21 cellular contexts compared by ENCODE assay signal in genomic region chr5:173659423-173659822, GRCh38. TPM values are rescaled to one million over a fixed set of nuclear protein-coding genes. Genes with fewer than 3 reads are reported as not detected.
A peak's percentile ranks its signal among the peaks of the same experiment; 100 is the strongest.
DNase-seq lines count a peak whose midpoint lies in the region; ATAC-seq, FAIRE-seq and TF ChIP-seq lines count a peak whose summit lies in the region.
"Had no signal": no experiment of that assay in that cellular context is flagged by ENCODE, and none has a peak within 500 bp of the region (broad histone marks: within the 10 kb centered on the region; RNA-seq: fewer than 3 reads in every experiment).

No MANE protein-coding gene starts in this region.

- no peak overlapping the region for H4K8ac ChIP-seq in H1 (ENCODE audit: extremely low read depth, insufficient read depth, low read length)

- FAIRE-seq in H1 (lab: Jason Lieb, UNC), result no peak
- FAIRE-seq: D721Med, G401.6, GM12891, HTR-8/SVneo had no signal

- H3K9me3 ChIP-seq in SK-N-SH (no peaks in the 10 kb centered on the region), H1 (ENCODE audit: insufficient read depth in 2 of 2, low read depth in 1 of 2, low read length in 1 of 2) (peaks cover 2 to 7% of the 10 kb centered on the region in 2 experiments; a peak in 3 of 4 replicates), stomach (peaks cover 0 to 9% (median 4%) of the 10 kb centered on the region in 4 donors)
- H3K9me3 ChIP-seq: HAP-1 had no signal

- ATAC-seq in SK-N-SH treated with all-trans-retinoic acid at 6 μM for 48 hours, result no peak
- no peak for ATAC-seq in activated T-helper 17 cell treated with anti-CD3 and anti-CD28 coated beads, Interleukin-2, amount 50 U/mL, for 72 hours (replicated peaks)
- ATAC-seq: CD8-positive, alpha-beta T cell; GM23338 had no signal

- TF ChIP-seq RAD21 in SK-N-SH (IDR thresholded peaks at IDR 0.05; ENCODE audit: low read length), result no peak
- TF ChIP-seq RAD21 in H1 (IDR thresholded peaks at IDR 0.05 in 1 of 2, conservative IDR thresholded peaks at IDR 0.05 in 1 of 2; ENCODE audit: low read depth in 2 of 2, low read length in 2 of 2), result no peak

- CTCF ChIA-PET in SK-N-SH (lab: Yijun Ruan, JAX) (interaction anchor here (1.1 kb wide), 1 partner anchor 46 kb away, joined by 3 read pairs; no protein-coding TSS in a partner anchor), H1 (lab: Charles Lee; ENCODE audit: partially characterized antibody) (interaction anchor here (0.8 to 2.2 kb wide), 3 partner anchors 15 to 266 kb away, joined by 3 to 6 read pairs (median 4); no protein-coding TSS in a partner anchor)

- no peaks in the 10 kb centered on the region for H3K9me3 Mint-ChIP-seq in activated T-helper 17 cell treated with anti-CD3 and anti-CD28 coated beads, Interleukin-2, amount 50 U/mL, for 72 hours
- H3K9me3 Mint-ChIP-seq: CD8-positive, alpha-beta T cell had no signal

- H4K20me1 ChIP-seq in SK-N-SH (ENCODE audit: insufficient read depth) (no peaks in the 10 kb centered on the region), H1 (replicated peaks in 1 of 2; ENCODE audit: control insufficient read depth in 1 of 2, insufficient read depth in 2 of 2, low read length in 2 of 2) (no peaks in the 10 kb centered on the region)

- TF ChIP-seq CTCF in SK-N-SH (IDR thresholded peaks at IDR 0.05) (no peak), NB4 (IDR thresholded peaks at IDR 0.05; ENCODE audit: low read depth, low read length) (no peak), H1 (IDR thresholded peaks at IDR 0.05; ENCODE audit: control extremely low read depth in 1 of 3, insufficient read depth in 1 of 3, low read depth in 1 of 3, low read length in 3 of 3) (no peak), stomach (IDR thresholded peaks at IDR 0.05) (no peak)

- no peak overlapping the region for H4K5ac ChIP-seq in H1 (ENCODE audit: insufficient read length, low read depth, low read length)

- H2BK15ac ChIP-seq in H1 (ENCODE audit: low read length), result no peak overlapping the region

- H3K36me3 Mint-ChIP-seq in activated T-helper 17 cell treated with anti-CD3 and anti-CD28 coated beads, Interleukin-2, amount 50 U/mL, for 72 hours (ENCODE audit: low read depth), result no peaks in the 10 kb centered on the region
- H3K36me3 Mint-ChIP-seq: CD8-positive, alpha-beta T cell had no signal

- POLR2A ChIA-PET in SK-N-SH (lab: Yijun Ruan, JAX) (no interaction called here), H1 (lab: Charles Lee; ENCODE audit: partially characterized antibody) (no interaction called here)

- no peak overlapping the region for H3K56ac ChIP-seq in H1 (replicated peaks; ENCODE audit: insufficient read length, low read depth, low read length)

- intact Hi-C loops in stomach (cut with DNase I; ENCODE audit: low total_unique reads), result no loop called here

- no peak overlapping the region for H3K4ac ChIP-seq in H1 (replicated peaks; ENCODE audit: insufficient read length, low read depth, low read length)

- H3K4me2 ChIP-seq in SK-N-SH (no peak overlapping the region), H1 (ENCODE audit: insufficient read depth in 1 of 2, low read depth in 2 of 2, low read length in 2 of 2) (no peak overlapping the region)
- H3K4me2 ChIP-seq: GM23338 had no signal

- no peak overlapping the region for H3K23ac ChIP-seq in H1 (ENCODE audit: insufficient read length)

- H3K4me3 ChIP-seq in SK-N-SH (ENCODE audit: low read depth in 2 of 2, low read length in 1 of 2) (no peak overlapping the region), NB4 (ENCODE audit: low read depth, low read length) (no peak overlapping the region), H1 (ENCODE audit: extremely low read depth in 1 of 4, insufficient read depth in 2 of 4, low read depth in 3 of 4, low read length in 4 of 4) (no peak overlapping the region), stomach (no peak overlapping the region)
- H3K4me3 ChIP-seq: GM23338, HAP-1 had no signal

- no peak overlapping the region for H3K14ac ChIP-seq in H1 (ENCODE audit: insufficient read length)

- H3K79me2 ChIP-seq in SK-N-SH (ENCODE audit: insufficient read depth), result no peaks in the 10 kb centered on the region
- no peaks in the 10 kb centered on the region for H3K79me2 ChIP-seq in H1 (ENCODE audit: control insufficient read depth in 1 of 2, insufficient read depth in 2 of 2, low read length in 2 of 2)

- H3K79me1 ChIP-seq in H1 (ENCODE audit: low read depth, low read length), result no peaks in the 10 kb centered on the region

- H3K23me2 ChIP-seq in H1 (ENCODE audit: low read depth, low read length), result no peaks in the 10 kb centered on the region

- H4K91ac ChIP-seq in H1 (replicated peaks; ENCODE audit: insufficient read length, low read length), result no peak overlapping the region

- no peak overlapping the region for H3K9ac ChIP-seq in SK-N-SH
- no peak overlapping the region for H3K9ac ChIP-seq in H1 (replicated peaks in 1 of 4; ENCODE audit: extremely low read depth in 1 of 4, low read depth in 3 of 4, low read length in 3 of 4)

- no peak for DNase-seq in SK-N-SH
- peak; percentile 21 for DNase-seq in NB4 (ENCODE audit: low read depth)
- no peak for DNase-seq in H1 (ENCODE audit: low read depth in 1 of 2, low spot score in 2 of 2)
- peak; percentile 8 for DNase-seq in stomach
- no peak for DNase-seq in stimulated activated CD4-positive, alpha-beta T cell treated with anti-CD3 and anti-CD28 coated beads, Interleukin-2, amount 100 ng/mL, for 24 hours
- DNase-seq in NCI-H1092 (lab: John Stamatoyannopoulos, UW), result no peak
- DNase-seq: 8988T; CD8-positive, alpha-beta T cell; COR-L47; DMS153; DMS79 treated with DMSO at 0.1 percent for 48 hours; EL had no signal

- H3K4me1 ChIP-seq in SK-N-SH (ENCODE audit: control insufficient read depth in 1 of 2, insufficient read depth in 2 of 2, low read depth in 1 of 2, low read length in 1 of 2) (peaks cover 0 to 3% of the 10 kb centered on the region in 2 experiments; a peak in 1 of 4 replicates), H1 (replicated peaks in 1 of 4; ENCODE audit: control insufficient read depth in 3 of 4, insufficient read depth in 4 of 4, low read length in 3 of 4) (peaks cover 2 to 5% (median 3%) of the 10 kb centered on the region in 4 experiments), stomach (peaks cover 0 to 8% (median 0%) of the 10 kb centered on the region in 4 donors)
- H3K4me1 ChIP-seq: HAP-1 had no signal

- H3K4me3 Mint-ChIP-seq in activated T-helper 17 cell treated with anti-CD3 and anti-CD28 coated beads, Interleukin-2, amount 50 U/mL, for 72 hours, result no peak overlapping the region
- H3K4me3 Mint-ChIP-seq: CD8-positive, alpha-beta T cell; GM23338 had no signal

- no peak overlapping the region for H2BK20ac ChIP-seq in H1 (ENCODE audit: low read length)

- TF ChIP-seq EP300 in SK-N-SH (IDR thresholded peaks at IDR 0.05; ENCODE audit: borderline replicate concordance in 1 of 2, low read depth in 1 of 2, low read length in 1 of 2), result no peak
- no peak for TF ChIP-seq EP300 in H1 (IDR thresholded peaks at IDR 0.05; ENCODE audit: borderline replicate concordance in 1 of 2, low read depth in 2 of 2, low read length in 2 of 2)
- TF ChIP-seq EP300 in stomach (IDR thresholded peaks at IDR 0.05), result no peak

- H3K27ac Mint-ChIP-seq in activated T-helper 17 cell treated with anti-CD3 and anti-CD28 coated beads, Interleukin-2, amount 50 U/mL, for 72 hours, result no peak overlapping the region
- H3K27ac Mint-ChIP-seq: CD8-positive, alpha-beta T cell; GM23338 had no signal

- H3K27me3 ChIP-seq in SK-N-SH (ENCODE audit: insufficient read depth) (no peaks in the 10 kb centered on the region), H1 (replicated peaks in 1 of 4; ENCODE audit: control insufficient read depth in 3 of 4, extremely low read depth in 1 of 4, insufficient read depth in 3 of 4, low read length in 3 of 4) (0 out of 7 replicates have a peak, but pooled peaks cover 0 to 2% (median 0%) of the 10 kb centered on the region in 4 experiments), stomach (no peaks in the 10 kb centered on the region)

- no peak overlapping the region for H2BK120ac ChIP-seq in H1 (replicated peaks; ENCODE audit: low read depth, low read length)

- no peak overlapping the region for H2AK5ac ChIP-seq in H1 (ENCODE audit: low read depth, low read length)

- no peak overlapping the region for H3K27ac ChIP-seq in SK-N-SH (ENCODE audit: low read depth in 2 of 2, low read length in 1 of 2)
- H3K27ac ChIP-seq in H1 (ENCODE audit: low read depth, low read length), result no peak overlapping the region
- no peak overlapping the region for H3K27ac ChIP-seq in stomach
- H3K27ac ChIP-seq: C4-2B had no signal

- no peaks in the 10 kb centered on the region for H3K4me1 Mint-ChIP-seq in activated T-helper 17 cell treated with anti-CD3 and anti-CD28 coated beads, Interleukin-2, amount 50 U/mL, for 72 hours

- H2BK12ac ChIP-seq in H1 (ENCODE audit: low read depth, low read length), result peak overlapping the region; percentile 6; the same call in 1 of the 2 replicates

- TF ChIP-seq POLR2A in NB4 (IDR thresholded peaks at IDR 0.05; ENCODE audit: extremely low read depth, insufficient read length) (no peak), H1 (IDR thresholded peaks at IDR 0.05; ENCODE audit: control extremely low read depth in 1 of 2, low read depth in 2 of 2, low read length in 2 of 2) (no peak), stomach (IDR thresholded peaks at IDR 0.05) (no peak)

- WGBS in SK-N-SH (ENCODE audit: low lambda C conversion rate), result 45% methylated on average over 4 of the region's 6 CpGs
- 92% methylated on average over 6 of the region's 6 CpGs; no CpG with 5 or more reads in 1 of the 2 experiments for WGBS in H1 (ENCODE audit: extremely low coverage in 1 of 2, insufficient coverage in 1 of 2, insufficient read length in 1 of 2, insufficient replicate concordance in 2 of 2, low coverage in 1 of 2, low lambda C conversion rate in 2 of 2, missing lambda C conversion rate in 1 of 2), 2 experiments
- 82 to 89% (median 86%) methylated on average over 6 of the region's 6 CpGs for WGBS in stomach, 5 donors

- H2BK5ac ChIP-seq in H1 (ENCODE audit: low read depth, low read length), result no peak overlapping the region

- H3F3A ChIP-seq in SK-N-SH (replicated peaks; ENCODE audit: insufficient read depth), result no peaks in the 10 kb centered on the region

- H3K9me2 ChIP-seq in SK-N-SH, result no peaks in the 10 kb centered on the region

- no peaks in the 10 kb centered on the region for H3K36me3 ChIP-seq in SK-N-SH (replicated peaks in 1 of 2; ENCODE audit: control insufficient read depth in 1 of 2, insufficient read depth in 2 of 2, low read length in 1 of 2)
- H3K36me3 ChIP-seq in H1 (ENCODE audit: control insufficient read depth in 2 of 4, insufficient read depth in 4 of 4, low read length in 3 of 4), result no peaks in the 10 kb centered on the region
- no peaks in the 10 kb centered on the region for H3K36me3 ChIP-seq in stomach
- H3K36me3 ChIP-seq: HAP-1 had no signal

- no peak overlapping the region for H2AFZ ChIP-seq in SK-N-SH (ENCODE audit: low read depth)
- no peak overlapping the region for H2AFZ ChIP-seq in H1 (ENCODE audit: low read length)

- no peak overlapping the region for H3K18ac ChIP-seq in H1 (ENCODE audit: extremely low read depth, low read length)

- H3K27me3 Mint-ChIP-seq in activated T-helper 17 cell treated with anti-CD3 and anti-CD28 coated beads, Interleukin-2, amount 50 U/mL, for 72 hours, result peaks cover 7% of the 10 kb centered on the region

RNA-seq across cellular contexts. Expression of gene BOD1, which starts 43.0 kb away (rescaled TPM):
- polyA plus RNA-seq in SK-N-SH (2012; rRNA removed) (45.3 and 52.2 TPM in 2 replicates), H1 (2011; rRNA removed) (83.1 and 107 TPM in 2 replicates), stomach (10 to 100 TPM; 31.0 to 46.4 (median 33.7) TPM)
- 56.6 and 57.4 TPM in 2 replicates for polyA plus RNA-seq in SK-N-SH (2012; cell fraction: cytosol; rRNA removed)
- polyA plus RNA-seq in SK-N-SH (2012; cell fraction: nucleus; rRNA removed), result 47.5 and 68.0 TPM in 2 replicates
- total RNA-seq in H1 (2021; fragmentation: NEBNext Ultra II Directional; extraction: Animal tissue kit (Norgen Biotek cat#: 25700)), result 143 and 149 TPM in 2 replicates
- 127 TPM for polyA plus RNA-seq in H1 (2011; cell fraction: cytosol; rRNA removed)
- 58.0 TPM for polyA plus RNA-seq in H1 (2011; cell fraction: nucleus; rRNA removed)
- 133 to 170 TPM (median 136 TPM) in 4 replicates for polyA plus RNA-seq in H1 (2012, experiment 1 of 2)
- 111 TPM for polyA plus RNA-seq in H1 (2012, experiment 2 of 2)
- 117 TPM for polyA plus RNA-seq in H1 (2013, experiment 1 of 2)
- polyA plus RNA-seq in H1 (2013, experiment 2 of 2), result 117 TPM
- 114 and 131 TPM in 2 replicates for polyA minus RNA-seq in H1 (2011; rRNA and poly(A)+ RNA removed)
- 68.5 TPM for polyA minus RNA-seq in H1 (2011; cell fraction: cytosol; rRNA and poly(A)+ RNA removed)
- polyA minus RNA-seq in H1 (2011; cell fraction: nucleus; rRNA and poly(A)+ RNA removed), result 60.4 TPM
- total RNA-seq in stomach, result 10 to 100 TPM in 4 of 5 donors, 1 to 10 TPM in 1; 8.2 to 58.4 (median 19.4) TPM
- total RNA-seq in activated T-helper 17 cell treated with anti-CD3 and anti-CD28 coated beads, Interleukin-2, amount 50 U/mL, for 72 hours, result 10 to 100 TPM; 23.1 to 24.9 TPM

Comparison
In these comparisons a context has a peak if more than half of its experiments do, and no peak if none do; other contexts are left out.
1. DNase-seq: peak in NB4 (single experiment) and stomach (single experiment); none in SK-N-SH (single experiment), H1 (0 of 2), stimulated activated CD4-positive, alpha-beta T cell treated with anti-CD3 and anti-CD28 coated beads, Interleukin-2, amount 100 ng/mL, for 24 hours (0 of 2) and NCI-H1092 (single experiment).